ENCODE assay signal across 5 cellular contexts in the genomic region with DNA sequence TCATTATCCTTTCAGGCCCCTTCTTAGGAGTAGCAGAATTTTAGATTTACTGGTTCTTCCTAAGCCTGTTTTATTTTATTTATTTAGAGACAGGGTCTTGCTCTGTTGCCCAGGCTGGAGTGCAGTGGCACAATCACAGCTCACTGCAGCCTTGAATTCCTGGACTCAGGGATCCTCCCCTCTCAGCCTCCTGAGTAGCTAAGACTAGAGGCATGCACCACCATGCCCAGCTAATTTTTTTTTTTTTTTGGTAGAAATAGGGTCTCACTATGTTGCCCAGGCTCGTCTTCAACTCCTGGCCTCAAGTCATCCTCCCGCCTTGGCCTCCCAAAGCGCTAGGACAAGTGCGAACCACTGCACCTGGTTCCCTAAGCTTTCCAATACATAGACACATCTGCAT. TPM values are rescaled to one million over a fixed set of nuclear protein-coding genes. Genes with fewer than 3 reads are reported as not detected.
"Had no signal": no experiment of that assay in that cellular context is flagged by ENCODE, and none has a peak within 500 bp of the region (broad histone marks: within the 10 kb centered on the region; RNA-seq: fewer than 3 reads in every experiment).

No MANE protein-coding gene starts in this region.

RNA-seq across cellular contexts. Expression of gene PPL, which starts 7.3 kb away (rescaled TPM):
- total RNA-seq: mononuclear cell had no signal

RNA-seq across cellular contexts. Expression of gene SEC14L5, which starts 28.5 kb away (rescaled TPM):
- total RNA-seq: dermis blood vessel endothelial cell, endothelial cell of umbilical vein, foreskin keratinocyte had no signal
- polyA plus RNA-seq: endothelial cell of umbilical vein, foreskin keratinocyte, immature natural killer cell had no signal
